ENCODE assay signal across 8 cellular contexts in genomic region chr3:27721717-27722564, GRCh38. TPM values are rescaled to one million over a fixed set of nuclear protein-coding genes. Genes with fewer than 3 reads are reported as not detected.
DNase-seq lines count a peak whose midpoint lies in the region; ATAC-seq lines count a peak whose summit lies in the region.

Gene EOMES, minus strand, starts transcription at chr3:27722323. Its CDS starts 29 bp downstream, at chr3:27722294.

- H3K4me1 ChIP-seq in CD4-positive, CD25-positive, alpha-beta regulatory T cell (ENCODE audit: control insufficient read depth, insufficient read depth, low read length, poor library complexity, severe bottlenecking), result peaks cover 36% of the 10 kb centered on the region

- no peak within 1 kb of the TSS for H3K27ac Mint-ChIP-seq in CD4-positive, CD25-positive, alpha-beta regulatory T cell
- H3K27ac Mint-ChIP-seq in activated T-cell treated with anti-CD3 and anti-CD28 coated beads, Interleukin-2, amount 50 U/mL, for 72 hours, result peak within 1 kb of the TSS; percentile 73

- H3K36me3 ChIP-seq in CD4-positive, CD25-positive, alpha-beta regulatory T cell (ENCODE audit: control insufficient read depth, insufficient read depth, low read length), result no peaks in the 10 kb centered on the region

- peaks cover 92% of the 10 kb centered on the region for H3K27me3 Mint-ChIP-seq in CD4-positive, CD25-positive, alpha-beta regulatory T cell
- peaks cover 84% of the 10 kb centered on the region for H3K27me3 Mint-ChIP-seq in activated T-cell treated with anti-CD3 and anti-CD28 coated beads, Interleukin-2, amount 50 U/mL, for 72 hours (ENCODE audit: low read depth)

- peak; percentile 30 to 85 (median 65) for DNase-seq in CD4-positive, CD25-positive, alpha-beta regulatory T cell
- DNase-seq in OCI-M1 (lab: John Stamatoyannopoulos, UW) (peak; percentile 76), foreskin melanocyte (peak; percentile 57), retina (peak; percentile 87), hypothalamus (lab: John Stamatoyannopoulos, UW) (no peak)
- peak; percentile 79 to 83 for DNase-seq in activated T-cell treated with anti-CD3 and anti-CD28 coated beads, Interleukin-2, amount 50 U/mL, for 72 hours

- H3K4me3 ChIP-seq in CD4-positive, CD25-positive, alpha-beta regulatory T cell (ENCODE audit: low read depth, low read length), result peak within 1 kb of the TSS; percentile 67

- H3K27ac ChIP-seq in CD4-positive, CD25-positive, alpha-beta regulatory T cell (ENCODE audit: insufficient read depth, low read length, poor library complexity, severe bottlenecking), result no peak within 1 kb of the TSS

- peaks cover 16 to 37% (median 24%) of the 10 kb centered on the region in 4 donors for H3K4me1 Mint-ChIP-seq in CD4-positive, CD25-positive, alpha-beta regulatory T cell
- H3K4me1 Mint-ChIP-seq in activated T-cell treated with anti-CD3 and anti-CD28 coated beads, Interleukin-2, amount 50 U/mL, for 72 hours (ENCODE audit: low read depth), result peaks cover 31% of the 10 kb centered on the region

- H3K4me3 Mint-ChIP-seq in CD4-positive, CD25-positive, alpha-beta regulatory T cell, result peak within 1 kb of the TSS; percentile 84 to 92 (median 86)
- peak within 1 kb of the TSS; percentile 89 to 90 for H3K4me3 Mint-ChIP-seq in activated T-cell treated with anti-CD3 and anti-CD28 coated beads, Interleukin-2, amount 50 U/mL, for 72 hours

- peaks cover 46% of the 10 kb centered on the region for H3K27me3 ChIP-seq in CD4-positive, CD25-positive, alpha-beta regulatory T cell (ENCODE audit: control insufficient read depth, insufficient read depth, low read length)

- peak; percentile 74 to 79 for ATAC-seq in CD4-positive, CD25-positive, alpha-beta regulatory T cell (ENCODE audit: low read depth in 2 of 2)
- ATAC-seq in GM19397 (IDR thresholded peaks at IDR 0.05; ENCODE audit: unreplicated experiment), result peak; percentile 67
- peak; percentile 64 for ATAC-seq in HG03469 (IDR thresholded peaks at IDR 0.05; ENCODE audit: unreplicated experiment)
- peak; percentile 77 to 79 for ATAC-seq in activated T-cell treated with anti-CD3 and anti-CD28 coated beads, Interleukin-2, amount 50 U/mL, for 72 hours (replicated peaks in 1 of 2)

- H3K9me3 Mint-ChIP-seq in CD4-positive, CD25-positive, alpha-beta regulatory T cell, result peaks cover 0 to 2% (median 0%) of the 10 kb centered on the region in 7 donors
- H3K9me3 Mint-ChIP-seq in activated T-cell treated with anti-CD3 and anti-CD28 coated beads, Interleukin-2, amount 50 U/mL, for 72 hours, result no peaks in the 10 kb centered on the region

- no peaks in the 10 kb centered on the region for H3K36me3 Mint-ChIP-seq in CD4-positive, CD25-positive, alpha-beta regulatory T cell
- H3K36me3 Mint-ChIP-seq in activated T-cell treated with anti-CD3 and anti-CD28 coated beads, Interleukin-2, amount 50 U/mL, for 72 hours (ENCODE audit: insufficient read depth in 2 of 2), result peaks cover 0 to 2% of the 10 kb centered on the region in 2 donors

- no peaks in the 10 kb centered on the region for H3K9me3 ChIP-seq in CD4-positive, CD25-positive, alpha-beta regulatory T cell (ENCODE audit: control insufficient read depth in 2 of 2, low read length in 2 of 2)

RNA-seq across cellular contexts. Expression of gene EOMES, which starts in this region (rescaled TPM):
- 0.91 TPM for total RNA-seq in CD4-positive, CD25-positive, alpha-beta regulatory T cell
- 1 to 10 TPM in 1 of 4 donors, under 1 TPM in 3; 0.38 to 1.9 (median 0.73) TPM for polyA plus RNA-seq in CD4-positive, CD25-positive, alpha-beta regulatory T cell
- total RNA-seq in activated T-cell treated with anti-CD3 and anti-CD28 coated beads, Interleukin-2, amount 50 U/mL, for 72 hours, result 1 to 10 TPM; 1.2 to 7.2 TPM

Comparison
In these comparisons a context has a peak if more than half of its experiments do, and no peak if none do; other contexts are left out.
1. DNase-seq: peak in CD4-positive, CD25-positive, alpha-beta regulatory T cell (3 of 3), OCI-M1 (single experiment), activated T-cell treated with anti-CD3 and anti-CD28 coated beads, Interleukin-2, amount 50 U/mL, for 72 hours (2 of 2), foreskin melanocyte (single experiment) and retina (single experiment); none in hypothalamus (0 of 51).
2. Peak in every context shown above with its lines, with median percentiles within 50 percentile points of each other: ATAC-seq.